24 cellular contexts compared by ENCODE assay signal in genomic region chr1:33009561-33009960, GRCh38. TPM values are rescaled to one million over a fixed set of nuclear protein-coding genes. Genes with fewer than 3 reads are reported as not detected.
A peak's percentile ranks its signal among the peaks of the same experiment; 100 is the strongest.
DNase-seq lines count a peak whose midpoint lies in the region; ATAC-seq and TF ChIP-seq lines count a peak whose summit lies in the region.
"Had no signal": no experiment of that assay in that cellular context is flagged by ENCODE, and none has a peak within 500 bp of the region (broad histone marks: within the 10 kb centered on the region; RNA-seq: fewer than 3 reads in every experiment).

No MANE protein-coding gene starts in this region.

- TF ChIP-seq CTCF in RWPE2 (IDR thresholded peaks at IDR 0.05; ENCODE audit: poor library complexity, severe bottlenecking) = no peak
- TF ChIP-seq CTCF in heart left ventricle (IDR thresholded peaks at IDR 0.05) = no peak
- TF ChIP-seq CTCF in progenitor cell of endocrine pancreas (IDR thresholded peaks at IDR 0.05; ENCODE audit: unreplicated experiment) = no peak
- TF ChIP-seq CTCF in mucosa of descending colon (IDR thresholded peaks at IDR 0.05) = no peak

- H3K27ac Mint-ChIP-seq in progenitor cell of endocrine pancreas = peak overlapping the region; percentile 9
- H3K27ac Mint-ChIP-seq: stimulated activated memory B cell treated with anti-CD40 and anti-IgM and Interleukin-4, amounts not matched to agents 10 μg/mL and 1 μg/mL and 100 μg/mL, for 72 hours had no signal

- H3K27me3 ChIP-seq in RWPE2 (ENCODE audit: insufficient read depth, poor library complexity, severe bottlenecking) (no peaks in the 10 kb centered on the region), heart left ventricle (no peaks in the 10 kb centered on the region)
- H3K27me3 ChIP-seq: ascending aorta had no signal

- no peaks in the 10 kb centered on the region for H3K27me3 Mint-ChIP-seq in progenitor cell of endocrine pancreas
- H3K27me3 Mint-ChIP-seq: stimulated activated memory B cell treated with anti-CD40 and anti-IgM and Interleukin-4, amounts not matched to agents 10 μg/mL and 1 μg/mL and 100 μg/mL, for 72 hours had no signal

- peaks cover 40% of the 10 kb centered on the region for H3K4me1 Mint-ChIP-seq in progenitor cell of endocrine pancreas (ENCODE audit: low read depth)

- H3K36me3 Mint-ChIP-seq in progenitor cell of endocrine pancreas (ENCODE audit: insufficient read depth) = peaks cover 25% of the 10 kb centered on the region

- H3K27ac ChIP-seq in RWPE2 (ENCODE audit: poor library complexity, severe bottlenecking) = peak overlapping the region; percentile 73
- peak overlapping the region in 11 of 12 donors; percentile 36 to 91 (median 84) for H3K27ac ChIP-seq in heart left ventricle
- H3K27ac ChIP-seq: ascending aorta, SK-N-MC had no signal

- ATAC-seq in RWPE2 (ENCODE audit: low read depth) (no peak), heart left ventricle (peak in 2 of 4 donors; percentile 18 to 43), GM21515 (IDR thresholded peaks at IDR 0.05; ENCODE audit: unreplicated experiment) (no peak), mucosa of descending colon (no peak)
- ATAC-seq: activated naive CD4-positive, alpha-beta T cell treated with anti-CD3 and anti-CD28 coated beads, Interleukin-2, amount 50 U/mL, for 72 hours; left colon; stimulated activated memory B cell treated with anti-CD40 and anti-IgM and Interleukin-4, amounts not matched to agents 10 μg/mL and 1 μg/mL and 100 μg/mL, for 72 hours had no signal

- H3K4me3 Mint-ChIP-seq in progenitor cell of endocrine pancreas (ENCODE audit: low read depth) = no peak overlapping the region
- H3K4me3 Mint-ChIP-seq: activated T-helper 1 cell treated with anti-CD3 and anti-CD28 coated beads, Interleukin-12 subunit alpha, Interleukin-12 subunit beta, Interleukin-2, Interleukin-4 antibody, amounts not matched to agents 30 ng/mL and 10 ng/mL and 1 ng/mL, durations not matched to agents 14 hours and 24 hours and 36 hours; CD14-positive monocyte; stimulated activated memory B cell treated with anti-CD40 and anti-IgM and Interleukin-4, amounts not matched to agents 10 μg/mL and 1 μg/mL and 100 μg/mL, for 72 hours had no signal

- peaks cover 28% of the 10 kb centered on the region for H3K4me1 ChIP-seq in RWPE2 (ENCODE audit: insufficient read depth, poor library complexity, severe bottlenecking)
- H3K4me1 ChIP-seq in heart left ventricle = peaks cover 10 to 82% (median 64%) of the 10 kb centered on the region in 12 donors
- peaks cover 3% of the 10 kb centered on the region for H3K4me1 ChIP-seq in mucosa of descending colon (ENCODE audit: low read depth)

- DNase-seq in CMK (ENCODE audit: low read depth) (peak; percentile 73), RWPE2 (ENCODE audit: low spot score) (no peak), heart left ventricle (no peak), progenitor cell of endocrine pancreas (ENCODE audit: low spot score, unreplicated experiment) (no peak), COR-L47 (lab: John Stamatoyannopoulos, UW) (no peak), mucosa of descending colon (no peak)
- no peak for DNase-seq in activated CD4-positive, alpha-beta T cell treated with anti-CD3 and anti-CD28 coated beads, Interleukin-2, amount 50 U/mL, for 48 hours
- DNase-seq: activated CD4-positive, alpha-beta T cell treated with anti-CD3 and anti-CD28 coated beads for 1 hour; effector memory CD4-positive, alpha-beta T cell; GF-D8; KBM-7; left colon; NCI-H1694; NCI-H2171 treated with DMSO at 0.1 percent for 48 hours; NCI-H82; nucleus accumbens; T-helper 9 cell had no signal

- WGBS in heart left ventricle, 4 donors = 10 to 23% (median 15%) methylated on average over 1 of the region's 1 CpG

- no peaks in the 10 kb centered on the region for H3K9me3 ChIP-seq in RWPE2 (ENCODE audit: severe bottlenecking)
- no peaks in the 10 kb centered on the region for H3K9me3 ChIP-seq in heart left ventricle
- H3K9me3 ChIP-seq in mucosa of descending colon = no peaks in the 10 kb centered on the region
- H3K9me3 ChIP-seq: ascending aorta had no signal

- H3K36me3 ChIP-seq in RWPE2 (ENCODE audit: low read depth) (peaks cover 63% of the 10 kb centered on the region), heart left ventricle (peaks cover 0 to 54% (median 37%) of the 10 kb centered on the region in 9 donors), mucosa of descending colon (ENCODE audit: low read depth) (peaks cover 10% of the 10 kb centered on the region)

- intact Hi-C loops in heart left ventricle (cut with DNase I) = loop anchor here in 6 of 10 donors (5.0 to 10.0 kb wide), 4 partner anchors 47 to 77 kb away; partner anchors contain the start of gene RNF19B (in 1 of the 6)
- intact Hi-C loops in mucosa of descending colon (cut with DNase I, micrococcal nuclease) = no loop called here

- no peak for TF ChIP-seq POLR2A in heart left ventricle (IDR thresholded peaks at IDR 0.05)

- H3K4me3 ChIP-seq in RWPE2 (ENCODE audit: severe bottlenecking) (no peak overlapping the region), heart left ventricle (no peak overlapping the region), mucosa of descending colon (no peak overlapping the region)
- H3K4me3 ChIP-seq: ascending aorta, SK-N-MC had no signal

- no peaks in the 10 kb centered on the region for H3K9me3 Mint-ChIP-seq in progenitor cell of endocrine pancreas (ENCODE audit: low read depth)
- H3K9me3 Mint-ChIP-seq: activated naive CD4-positive, alpha-beta T cell treated with anti-CD3 and anti-CD28 coated beads, Interleukin-2, amount 50 U/mL, for 72 hours; activated T-helper 1 cell treated with anti-CD3 and anti-CD28 coated beads, Interleukin-12 subunit alpha, Interleukin-12 subunit beta, Interleukin-2, Interleukin-4 antibody, amounts not matched to agents 30 ng/mL and 10 ng/mL and 1 ng/mL, durations not matched to agents 14 hours and 24 hours and 36 hours; stimulated activated memory B cell treated with anti-CD40 and anti-IgM and Interleukin-4, amounts not matched to agents 10 μg/mL and 1 μg/mL and 100 μg/mL, for 72 hours had no signal

RNA-seq across cellular contexts. Expression of gene AK2, which starts 27.1 kb away (rescaled TPM):
- 100 to 1,000 TPM; 101 to 189 (median 120) TPM for total RNA-seq in heart left ventricle
- 100 to 1,000 TPM; 153 to 292 TPM for polyA plus RNA-seq in heart left ventricle
- 115 and 116 TPM in 2 replicates for total RNA-seq in progenitor cell of endocrine pancreas
- total RNA-seq in mucosa of descending colon = 100 to 1,000 TPM; 147 to 228 (median 186) TPM

RNA-seq across cellular contexts. Expression of gene RNF19B, which starts 45.0 kb away (rescaled TPM):
- total RNA-seq in heart left ventricle = 10 to 100 TPM in 8 of 9 donors, 1 to 10 TPM in 1; 10.0 to 42.5 (median 15.2) TPM
- polyA plus RNA-seq in heart left ventricle = 10 to 100 TPM in 1 of 2 donors, 1 to 10 TPM in 1; 1.5 to 15.2 TPM
- total RNA-seq in progenitor cell of endocrine pancreas = 14.2 and 16.4 TPM in 2 replicates
- total RNA-seq in mucosa of descending colon = 10 to 100 TPM; 51.5 to 74.9 (median 68.0) TPM

Comparison
In these comparisons a context has a peak if more than half of its experiments do, and no peak if none do; other contexts are left out.
1. intact Hi-C loops: an anchor here in heart left ventricle (5.0 to 10.0 kb wide); none called in mucosa of descending colon.